In the genomic region with DNA sequence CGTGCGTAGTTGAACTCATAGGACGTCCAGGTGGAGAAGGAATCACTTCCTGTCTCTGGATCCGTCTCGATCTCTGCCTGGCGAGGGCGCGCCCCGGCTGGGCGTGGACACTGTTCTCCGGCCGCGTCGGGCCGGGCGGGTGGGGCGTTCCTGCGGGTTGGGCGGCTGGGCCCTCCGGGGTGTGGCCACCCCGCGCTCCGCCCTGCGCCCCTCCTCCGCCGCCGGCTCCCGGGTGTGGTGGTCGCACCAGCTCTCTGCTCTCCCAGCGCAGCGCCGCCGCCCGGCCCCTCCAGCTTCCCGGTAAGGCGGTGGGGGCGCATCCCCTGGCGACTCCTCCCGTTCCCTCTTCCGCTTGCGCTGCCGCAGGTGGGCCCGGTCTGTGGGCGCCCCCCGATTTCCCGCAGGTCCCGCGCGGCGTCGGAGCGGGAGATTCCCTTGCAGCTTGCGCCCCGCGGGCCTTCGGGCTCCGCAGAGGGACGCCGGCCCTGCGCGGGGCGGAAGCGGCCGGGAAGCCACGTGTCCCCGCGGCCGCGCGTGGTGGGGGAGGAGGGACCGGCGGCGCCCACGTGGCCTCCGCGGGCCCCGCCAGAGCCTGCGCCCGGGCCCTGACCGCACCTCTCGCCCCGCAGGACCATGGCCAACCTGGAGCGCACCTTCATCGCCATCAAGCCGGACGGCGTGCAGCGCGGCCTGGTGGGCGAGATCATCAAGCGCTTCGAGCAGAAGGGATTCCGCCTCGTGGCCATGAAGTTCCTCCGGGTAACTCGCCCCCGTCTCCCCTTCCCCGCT, we compare ENCODE assay signal across 1 cellular context.
A peak's percentile ranks its signal among the peaks of the same experiment; 100 is the strongest.
TF ChIP-seq lines count a peak whose summit lies in the region.

A gene (plus strand): TSS at position 214 of the 789 bp plus-strand sequence. CDS start 420 bp downstream, at position 634.

TF ChIP-seq in K562, 482 proteins besides CTCF, POLR2A, EP300 and RAD21 (continued from another document and continues in another):
- TF ChIP-seq SPI1 (IDR thresholded peaks at IDR 0.05; ENCODE audit: borderline replicate concordance, low read depth, low read length), result peak; percentile 70
- TF ChIP-seq, protein P1, sequence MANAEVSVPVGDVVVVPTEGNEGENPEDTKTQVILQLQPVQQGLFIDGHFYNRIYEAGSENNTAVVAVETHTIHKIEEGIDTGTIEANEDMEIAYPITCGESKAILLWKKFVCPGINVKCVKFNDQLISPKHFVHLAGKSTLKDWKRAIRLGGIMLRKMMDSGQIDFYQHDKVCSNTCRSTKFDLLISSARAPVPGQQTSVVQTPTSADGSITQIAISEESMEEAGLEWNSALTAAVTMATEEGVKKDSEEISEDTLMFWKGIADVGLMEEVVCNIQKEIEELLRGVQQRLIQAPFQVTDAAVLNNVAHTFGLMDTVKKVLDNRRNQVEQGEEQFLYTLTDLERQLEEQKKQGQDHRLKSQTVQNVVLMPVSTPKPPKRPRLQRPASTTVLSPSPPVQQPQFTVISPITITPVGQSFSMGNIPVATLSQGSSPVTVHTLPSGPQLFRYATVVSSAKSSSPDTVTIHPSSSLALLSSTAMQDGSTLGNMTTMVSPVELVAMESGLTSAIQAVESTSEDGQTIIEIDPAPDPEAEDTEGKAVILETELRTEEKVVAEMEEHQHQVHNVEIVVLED (CRISPR knock-in tag; IDR thresholded peaks at IDR 0.05), result peak; percentile 25; the same call in 1 of the 2 replicates
- 0 out of 2 replicates have a peak, but pooled peaks have one; percentile 4 for TF ChIP-seq SMARCE1 (IDR thresholded peaks at IDR 0.05)
- peak; percentile 72 for TF ChIP-seq RBBP5 (IDR thresholded peaks at IDR 0.05; ENCODE audit: borderline replicate concordance, insufficient read depth, low read length, poor library complexity, severe bottlenecking)
- peak; percentile 65 for TF ChIP-seq HNRNPLL (IDR thresholded peaks at IDR 0.05; ENCODE audit: low read depth, low read length, poor library complexity, severe bottlenecking)
- TF ChIP-seq GABPA (tag; conservative IDR thresholded peaks at IDR 0.05; ENCODE audit: low read depth), result peak; percentile 82
- TF ChIP-seq, protein P2, sequence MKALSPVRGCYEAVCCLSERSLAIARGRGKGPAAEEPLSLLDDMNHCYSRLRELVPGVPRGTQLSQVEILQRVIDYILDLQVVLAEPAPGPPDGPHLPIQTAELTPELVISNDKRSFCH (CRISPR knock-in tag; IDR thresholded peaks at IDR 0.05), result no peak
- TF ChIP-seq, protein P2 (tag; IDR thresholded peaks at IDR 0.05), result peak; percentile 82; the same call in 1 of the 2 replicates
- TF ChIP-seq ATF1 (CRISPR knock-in tag; IDR thresholded peaks at IDR 0.05), result no peak
- peak; percentile 58 for TF ChIP-seq ATF1 (tag; IDR thresholded peaks at IDR 0.05)
- TF ChIP-seq TEAD1 (CRISPR knock-in tag; IDR thresholded peaks at IDR 0.05), result peak in 1 of 2 experiments; percentile 49; a peak in 1 of 4 replicates
- TF ChIP-seq, protein P3, sequence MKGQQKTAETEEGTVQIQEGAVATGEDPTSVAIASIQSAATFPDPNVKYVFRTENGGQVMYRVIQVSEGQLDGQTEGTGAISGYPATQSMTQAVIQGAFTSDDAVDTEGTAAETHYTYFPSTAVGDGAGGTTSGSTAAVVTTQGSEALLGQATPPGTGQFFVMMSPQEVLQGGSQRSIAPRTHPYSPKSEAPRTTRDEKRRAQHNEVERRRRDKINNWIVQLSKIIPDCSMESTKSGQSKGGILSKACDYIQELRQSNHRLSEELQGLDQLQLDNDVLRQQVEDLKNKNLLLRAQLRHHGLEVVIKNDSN (CRISPR knock-in tag; IDR thresholded peaks at IDR 0.05), result peak; percentile 75
- TF ChIP-seq GATA2 (CRISPR knock-in tag; IDR thresholded peaks at IDR 0.05), result no peak
- peak in 1 of 2 experiments; percentile 89; a peak in 2 of 4 replicates for TF ChIP-seq HDAC1 (IDR thresholded peaks at IDR 0.05)
- TF ChIP-seq FOXP1 (CRISPR knock-in tag; IDR thresholded peaks at IDR 0.05), result peak; percentile 91; the same call in 1 of the 2 replicates
- TF ChIP-seq RBM34 (IDR thresholded peaks at IDR 0.05; ENCODE audit: borderline replicate concordance, insufficient read depth, low read length), result 0 out of 2 replicates have a peak, but pooled peaks have one; percentile 60
- TF ChIP-seq PRPF4 (IDR thresholded peaks at IDR 0.05; ENCODE audit: insufficient read depth, low read depth, low read length, poor library complexity, severe bottlenecking), result peak; percentile 60
- peak; percentile 10; the same call in 1 of the 2 replicates for TF ChIP-seq JUN (IDR thresholded peaks at IDR 0.05; ENCODE audit: borderline replicate concordance, low read depth, low read length)
- peak; percentile 94; the same call in 1 of the 2 replicates for TF ChIP-seq JUN (CRISPR knock-in tag; IDR thresholded peaks at IDR 0.05; ENCODE audit: borderline replicate concordance)
- TF ChIP-seq RB1 (IDR thresholded peaks at IDR 0.05; ENCODE audit: low read depth), result no peak; the same call in 1 of the 2 replicates
- TF ChIP-seq, protein P4, sequence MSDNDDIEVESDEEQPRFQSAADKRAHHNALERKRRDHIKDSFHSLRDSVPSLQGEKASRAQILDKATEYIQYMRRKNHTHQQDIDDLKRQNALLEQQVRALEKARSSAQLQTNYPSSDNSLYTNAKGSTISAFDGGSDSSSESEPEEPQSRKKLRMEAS (CRISPR knock-in tag; IDR thresholded peaks at IDR 0.05), result peak; percentile 97
- TF ChIP-seq, protein P5, sequence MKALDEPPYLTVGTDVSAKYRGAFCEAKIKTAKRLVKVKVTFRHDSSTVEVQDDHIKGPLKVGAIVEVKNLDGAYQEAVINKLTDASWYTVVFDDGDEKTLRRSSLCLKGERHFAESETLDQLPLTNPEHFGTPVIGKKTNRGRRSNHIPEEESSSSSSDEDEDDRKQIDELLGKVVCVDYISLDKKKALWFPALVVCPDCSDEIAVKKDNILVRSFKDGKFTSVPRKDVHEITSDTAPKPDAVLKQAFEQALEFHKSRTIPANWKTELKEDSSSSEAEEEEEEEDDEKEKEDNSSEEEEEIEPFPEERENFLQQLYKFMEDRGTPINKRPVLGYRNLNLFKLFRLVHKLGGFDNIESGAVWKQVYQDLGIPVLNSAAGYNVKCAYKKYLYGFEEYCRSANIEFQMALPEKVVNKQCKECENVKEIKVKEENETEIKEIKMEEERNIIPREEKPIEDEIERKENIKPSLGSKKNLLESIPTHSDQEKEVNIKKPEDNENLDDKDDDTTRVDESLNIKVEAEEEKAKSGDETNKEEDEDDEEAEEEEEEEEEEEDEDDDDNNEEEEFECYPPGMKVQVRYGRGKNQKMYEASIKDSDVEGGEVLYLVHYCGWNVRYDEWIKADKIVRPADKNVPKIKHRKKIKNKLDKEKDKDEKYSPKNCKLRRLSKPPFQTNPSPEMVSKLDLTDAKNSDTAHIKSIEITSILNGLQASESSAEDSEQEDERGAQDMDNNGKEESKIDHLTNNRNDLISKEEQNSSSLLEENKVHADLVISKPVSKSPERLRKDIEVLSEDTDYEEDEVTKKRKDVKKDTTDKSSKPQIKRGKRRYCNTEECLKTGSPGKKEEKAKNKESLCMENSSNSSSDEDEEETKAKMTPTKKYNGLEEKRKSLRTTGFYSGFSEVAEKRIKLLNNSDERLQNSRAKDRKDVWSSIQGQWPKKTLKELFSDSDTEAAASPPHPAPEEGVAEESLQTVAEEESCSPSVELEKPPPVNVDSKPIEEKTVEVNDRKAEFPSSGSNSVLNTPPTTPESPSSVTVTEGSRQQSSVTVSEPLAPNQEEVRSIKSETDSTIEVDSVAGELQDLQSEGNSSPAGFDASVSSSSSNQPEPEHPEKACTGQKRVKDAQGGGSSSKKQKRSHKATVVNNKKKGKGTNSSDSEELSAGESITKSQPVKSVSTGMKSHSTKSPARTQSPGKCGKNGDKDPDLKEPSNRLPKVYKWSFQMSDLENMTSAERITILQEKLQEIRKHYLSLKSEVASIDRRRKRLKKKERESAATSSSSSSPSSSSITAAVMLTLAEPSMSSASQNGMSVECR (CRISPR knock-in tag; IDR thresholded peaks at IDR 0.05), result peak; percentile 88
- no peak for TF ChIP-seq NR4A1 (CRISPR knock-in tag; IDR thresholded peaks at IDR 0.05)
- TF ChIP-seq NR4A1 (tag; IDR thresholded peaks at IDR 0.05), result 0 out of 2 replicates have a peak, but pooled peaks have one; percentile 25
- peak; percentile 19 for TF ChIP-seq BRD9 (IDR thresholded peaks at IDR 0.05; ENCODE audit: low read depth, partially characterized antibody)
- peak; percentile 62 for TF ChIP-seq KDM2B (CRISPR knock-in tag; IDR thresholded peaks at IDR 0.05)
- TF ChIP-seq SIN3B (IDR thresholded peaks at IDR 0.05; ENCODE audit: low read depth), result peak; percentile 64
- peak; percentile 76; the same call in 1 of the 2 replicates for TF ChIP-seq PHF8 (IDR thresholded peaks at IDR 0.05; ENCODE audit: borderline replicate concordance, low read length)
- TF ChIP-seq CCNT2 (IDR thresholded peaks at IDR 0.05; ENCODE audit: borderline replicate concordance, extremely low read depth, insufficient read length, low read depth, low read length), result peak; percentile 40
- TF ChIP-seq LCOR (CRISPR knock-in tag; IDR thresholded peaks at IDR 0.05), result no peak
- no peak for TF ChIP-seq NR2C2 (CRISPR knock-in tag; IDR thresholded peaks at IDR 0.05)
- peak; percentile 92 for TF ChIP-seq NR2C2 (tag; IDR thresholded peaks at IDR 0.05)
- TF ChIP-seq ZNF431 (CRISPR knock-in tag; IDR thresholded peaks at IDR 0.05), result peak; percentile 58; the same call in 1 of the 2 replicates
- TF ChIP-seq CXXC5 (CRISPR knock-in tag; IDR thresholded peaks at IDR 0.05), result peak; percentile 70; the same call in 1 of the 2 replicates
- 0 out of 2 replicates have a peak, but pooled peaks have one; percentile 25 for TF ChIP-seq CHD2 (IDR thresholded peaks at IDR 0.05; ENCODE audit: low read depth, low read length)
- TF ChIP-seq FUS (optimal IDR thresholded peaks at IDR 0.05; ENCODE audit: low read depth, low read length), result peak; percentile 0
- TF ChIP-seq POU5F1 (IDR thresholded peaks at IDR 0.05; ENCODE audit: borderline replicate concordance, low read depth, low read length, partially characterized antibody), result no peak
- TF ChIP-seq KHSRP (IDR thresholded peaks at IDR 0.05), result no peak
- TF ChIP-seq ZBTB17 (CRISPR knock-in tag; IDR thresholded peaks at IDR 0.05), result no peak
- TF ChIP-seq, protein P6, sequence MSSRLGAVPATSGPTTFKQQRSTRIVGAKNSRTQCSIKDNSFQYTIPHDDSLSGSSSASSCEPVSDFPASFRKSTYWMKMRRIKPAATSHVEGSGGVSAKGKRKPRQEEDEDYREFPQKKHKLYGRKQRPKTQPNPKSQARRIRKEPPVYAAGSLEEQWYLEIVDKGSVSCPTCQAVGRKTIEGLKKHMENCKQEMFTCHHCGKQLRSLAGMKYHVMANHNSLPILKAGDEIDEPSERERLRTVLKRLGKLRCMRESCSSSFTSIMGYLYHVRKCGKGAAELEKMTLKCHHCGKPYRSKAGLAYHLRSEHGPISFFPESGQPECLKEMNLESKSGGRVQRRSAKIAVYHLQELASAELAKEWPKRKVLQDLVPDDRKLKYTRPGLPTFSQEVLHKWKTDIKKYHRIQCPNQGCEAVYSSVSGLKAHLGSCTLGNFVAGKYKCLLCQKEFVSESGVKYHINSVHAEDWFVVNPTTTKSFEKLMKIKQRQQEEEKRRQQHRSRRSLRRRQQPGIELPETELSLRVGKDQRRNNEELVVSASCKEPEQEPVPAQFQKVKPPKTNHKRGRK (tag; IDR thresholded peaks at IDR 0.05), result no peak
- TF ChIP-seq, protein P7, sequence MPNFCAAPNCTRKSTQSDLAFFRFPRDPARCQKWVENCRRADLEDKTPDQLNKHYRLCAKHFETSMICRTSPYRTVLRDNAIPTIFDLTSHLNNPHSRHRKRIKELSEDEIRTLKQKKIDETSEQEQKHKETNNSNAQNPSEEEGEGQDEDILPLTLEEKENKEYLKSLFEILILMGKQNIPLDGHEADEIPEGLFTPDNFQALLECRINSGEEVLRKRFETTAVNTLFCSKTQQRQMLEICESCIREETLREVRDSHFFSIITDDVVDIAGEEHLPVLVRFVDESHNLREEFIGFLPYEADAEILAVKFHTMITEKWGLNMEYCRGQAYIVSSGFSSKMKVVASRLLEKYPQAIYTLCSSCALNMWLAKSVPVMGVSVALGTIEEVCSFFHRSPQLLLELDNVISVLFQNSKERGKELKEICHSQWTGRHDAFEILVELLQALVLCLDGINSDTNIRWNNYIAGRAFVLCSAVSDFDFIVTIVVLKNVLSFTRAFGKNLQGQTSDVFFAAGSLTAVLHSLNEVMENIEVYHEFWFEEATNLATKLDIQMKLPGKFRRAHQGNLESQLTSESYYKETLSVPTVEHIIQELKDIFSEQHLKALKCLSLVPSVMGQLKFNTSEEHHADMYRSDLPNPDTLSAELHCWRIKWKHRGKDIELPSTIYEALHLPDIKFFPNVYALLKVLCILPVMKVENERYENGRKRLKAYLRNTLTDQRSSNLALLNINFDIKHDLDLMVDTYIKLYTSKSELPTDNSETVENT (CRISPR knock-in tag; IDR thresholded peaks at IDR 0.05), result peak; percentile 8; the same call in 1 of the 2 replicates
- TF ChIP-seq MAZ (CRISPR knock-in tag; conservative IDR thresholded peaks at IDR 0.05 in 1 of 2, IDR thresholded peaks at IDR 0.05 in 1 of 2), result peak; percentile 46 to 74; a peak in 3 of 4 replicates
